In genomic region chr7:142533920-142534319, GRCh38 we compare ENCODE assay signal across 9 cellular contexts.
"Had no signal": no experiment of that assay in that cellular context is flagged by ENCODE, and none has a peak within 500 bp of the region (broad histone marks: within the 10 kb centered on the region; RNA-seq: fewer than 3 reads in every experiment).

No MANE protein-coding gene starts in this region.

- H3K36me3 ChIP-seq: HAP-1 had no signal

- ATAC-seq: HCT116, HepG2 had no signal

- H3K4me1 ChIP-seq: HAP-1 had no signal

- H3K9ac ChIP-seq: GM23248 had no signal

- DNase-seq: GM23248, GOT3, H7, HFFc6, KBM-7 had no signal

- H3K4me3 ChIP-seq: GM23248, HAP-1 had no signal

- H3K27ac ChIP-seq: GM23248, HL-60 had no signal

- H2AFZ ChIP-seq: GM23248 had no signal

- H3K9me3 ChIP-seq: HAP-1 had no signal
